ENCODE assay signal across 22 cellular contexts in the genomic region with DNA sequence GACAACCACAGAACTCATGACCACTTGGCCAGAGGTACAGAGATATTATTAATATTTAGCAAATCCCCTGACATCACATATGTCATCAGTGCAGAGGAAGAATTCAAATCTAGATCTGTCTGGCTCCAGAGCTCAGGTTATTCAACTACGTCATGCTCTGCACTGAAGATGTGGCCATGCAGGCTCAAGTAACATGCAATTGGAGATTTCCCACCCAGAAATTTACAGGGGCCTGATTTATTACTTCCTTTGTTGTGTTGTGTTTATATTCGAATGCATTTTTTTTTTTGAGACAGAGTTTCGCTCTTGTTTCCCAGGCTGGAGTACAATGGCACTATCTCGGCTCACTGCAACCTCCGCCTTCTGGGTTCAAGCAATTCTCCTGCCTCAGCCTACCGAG.
"Had no signal": no experiment of that assay in that cellular context is flagged by ENCODE, and none has a peak within 500 bp of the region (broad histone marks: within the 10 kb centered on the region; RNA-seq: fewer than 3 reads in every experiment).

No MANE protein-coding gene starts in this region.

- H3K27ac ChIP-seq: left lung, ovary, right atrium auricular region, sigmoid colon, spleen, tibial nerve, uterus had no signal

- H3K27me3 Mint-ChIP-seq: type B pancreatic cell had no signal

- H3K4me3 ChIP-seq: left lung, lung, ovary, right atrium auricular region, sigmoid colon, spleen, tibial nerve, uterus had no signal

- H3K4me3 Mint-ChIP-seq: naive thymus-derived CD8-positive, alpha-beta T cell; stimulated activated effector memory CD8-positive, alpha-beta T cell treated with anti-CD3 and anti-CD28 coated beads, Interleukin-12 subunit alpha, Interleukin-12 subunit beta, amount 100 ng/mL, for 72 hours; stimulated activated naive CD8-positive, alpha-beta T cell treated with anti-CD3 and anti-CD28 coated beads, Interleukin-15, amount 100 ng/mL, for 72 hours; type B pancreatic cell had no signal

- H3K9me3 ChIP-seq: left lung, ovary, right atrium auricular region, sigmoid colon, spleen, tibial nerve, uterus had no signal

- DNase-seq: head of caudate nucleus; hippocampal formation; kidney glomerular epithelial cell; left cardiac atrium; left lung; naive thymus-derived CD8-positive, alpha-beta T cell; ovary; sigmoid colon; small intestine; spleen; stimulated activated CD4-positive, alpha-beta T cell treated with anti-CD3 and anti-CD28 coated beads, Interleukin-4, amount 100 ng/mL, for 24 hours; stimulated activated naive CD4-positive, alpha-beta T cell treated with Interleukin-2 at 50 U/mL for 16 hours; stimulated activated naive CD8-positive, alpha-beta T cell treated with anti-CD3 and anti-CD28 coated beads, Interleukin-15, amount 100 ng/mL, for 72 hours; substantia nigra; uterus had no signal

- H3K27me3 ChIP-seq: left lung, ovary, right atrium auricular region, sigmoid colon, tibial nerve, uterus had no signal

- H3K36me3 Mint-ChIP-seq: naive thymus-derived CD8-positive, alpha-beta T cell; stimulated activated effector memory CD8-positive, alpha-beta T cell treated with anti-CD3 and anti-CD28 coated beads, Interleukin-12 subunit alpha, Interleukin-12 subunit beta, amount 100 ng/mL, for 72 hours; type B pancreatic cell had no signal

- H3K36me3 ChIP-seq: left lung, ovary, right atrium auricular region, sigmoid colon, spleen, tibial nerve, uterus had no signal

- H3K27ac Mint-ChIP-seq: naive thymus-derived CD8-positive, alpha-beta T cell; progenitor cell of endocrine pancreas; stimulated activated effector memory CD8-positive, alpha-beta T cell treated with anti-CD3 and anti-CD28 coated beads, Interleukin-12 subunit alpha, Interleukin-12 subunit beta, amount 100 ng/mL, for 72 hours; type B pancreatic cell had no signal

- H3K9me3 Mint-ChIP-seq: naive thymus-derived CD8-positive, alpha-beta T cell; stimulated activated effector memory CD8-positive, alpha-beta T cell treated with anti-CD3 and anti-CD28 coated beads, Interleukin-12 subunit alpha, Interleukin-12 subunit beta, amount 100 ng/mL, for 72 hours; stimulated activated naive CD8-positive, alpha-beta T cell treated with anti-CD3 and anti-CD28 coated beads, Interleukin-15, amount 100 ng/mL, for 72 hours; type B pancreatic cell had no signal

- ATAC-seq: left cardiac atrium; left lung; naive thymus-derived CD8-positive, alpha-beta T cell; stimulated activated effector memory CD8-positive, alpha-beta T cell treated with anti-CD3 and anti-CD28 coated beads, Interleukin-12 subunit alpha, Interleukin-12 subunit beta, amount 100 ng/mL, for 72 hours; stimulated activated naive CD8-positive, alpha-beta T cell treated with anti-CD3 and anti-CD28 coated beads, Interleukin-15, amount 100 ng/mL, for 72 hours had no signal

- H3K4me1 ChIP-seq: left lung, right atrium auricular region, sigmoid colon, spleen, tibial nerve, uterus had no signal

- H3K4me1 Mint-ChIP-seq: naive thymus-derived CD8-positive, alpha-beta T cell; stimulated activated effector memory CD8-positive, alpha-beta T cell treated with anti-CD3 and anti-CD28 coated beads, Interleukin-12 subunit alpha, Interleukin-12 subunit beta, amount 100 ng/mL, for 72 hours; stimulated activated naive CD8-positive, alpha-beta T cell treated with anti-CD3 and anti-CD28 coated beads, Interleukin-15, amount 100 ng/mL, for 72 hours had no signal

- FAIRE-seq: keratinocyte, small intestine had no signal
